ENCODE assay signal across 8 cellular contexts in genomic region chr7:103348452-103348851, GRCh38. TPM values are rescaled to one million over a fixed set of nuclear protein-coding genes. Genes with fewer than 3 reads are reported as not detected.
A peak's percentile ranks its signal among the peaks of the same experiment; 100 is the strongest.
DNase-seq lines count a peak whose midpoint lies in the region; ATAC-seq and TF ChIP-seq lines count a peak whose summit lies in the region.

No MANE protein-coding gene starts in this region.

- no peak for ATAC-seq in GM21423 (IDR thresholded peaks at IDR 0.05; ENCODE audit: unreplicated experiment)
- no peak for ATAC-seq in GM18870 (IDR thresholded peaks at IDR 0.05; ENCODE audit: unreplicated experiment)

- H3K27me3 ChIP-seq in Caco-2 (replicated peaks; ENCODE audit: control insufficient read depth, insufficient read depth, low read length) (no peaks in the 10 kb centered on the region), ectodermal cell (ENCODE audit: control insufficient read depth, insufficient read depth, low read length, poor library complexity, severe bottlenecking) (no peaks in the 10 kb centered on the region), neuron (ENCODE audit: insufficient read depth, low read length) (no peaks in the 10 kb centered on the region)

- DNase-seq in Caco-2: no peak
- peak; percentile 9 for DNase-seq in NCI-H69 (lab: John Stamatoyannopoulos, UW)
- no peak for DNase-seq in Ammon's horn (ENCODE audit: low spot score)
- DNase-seq in SW 1271 (lab: John Stamatoyannopoulos, UW): no peak

- intact Hi-C loops in Caco-2 (cut with micrococcal nuclease; ENCODE audit: unreplicated experiment): no loop called here

- peaks cover 33% of the 10 kb centered on the region for H3K4me1 Mint-ChIP-seq in Caco-2 (ENCODE audit: low read depth, unreplicated experiment)

- POLR2A ChIA-PET in Caco-2 (lab: Charles Lee): no interaction called here

- no peak overlapping the region for H3K27ac ChIP-seq in ectodermal cell (ENCODE audit: insufficient read depth, low read depth, low read length, poor library complexity, severe bottlenecking)

- no peaks in the 10 kb centered on the region for H3K9me3 ChIP-seq in Caco-2
- no peaks in the 10 kb centered on the region for H3K9me3 ChIP-seq in ectodermal cell (ENCODE audit: control insufficient read depth, low read length)
- no peaks in the 10 kb centered on the region for H3K9me3 ChIP-seq in neuron (ENCODE audit: low read length)

- peaks cover 21% of the 10 kb centered on the region; the same call in 1 of the 2 replicates for H3K4me1 ChIP-seq in Caco-2
- peaks cover 5% of the 10 kb centered on the region for H3K4me1 ChIP-seq in ectodermal cell (ENCODE audit: control insufficient read depth, insufficient read depth, low read length)
- peaks cover 24% of the 10 kb centered on the region for H3K4me1 ChIP-seq in neuron (ENCODE audit: insufficient read depth, low read length)

- CTCF ChIA-PET in Caco-2 (lab: Charles Lee): no interaction called here

- H3K36me3 ChIP-seq in Caco-2 (ENCODE audit: control insufficient read depth, insufficient read depth, low read length) (peaks cover 2% of the 10 kb centered on the region), ectodermal cell (ENCODE audit: control insufficient read depth, insufficient read depth, low read length) (peaks cover 7% of the 10 kb centered on the region), neuron (ENCODE audit: insufficient read depth, low read length) (peaks cover 16% of the 10 kb centered on the region)

- no peak for TF ChIP-seq CTCF in Caco-2 (IDR thresholded peaks at IDR 0.05; ENCODE audit: insufficient read depth in 1 of 2, low read depth in 1 of 2, low read length in 1 of 2, severe bottlenecking in 1 of 2, unreplicated experiment in 1 of 2)

- H2AFZ ChIP-seq in neuron (ENCODE audit: low read depth, low read length): no peak overlapping the region

- 22 to 25% methylated on average over 12 to 13 of the region's 13 CpGs for WGBS in ectodermal cell, 2 experiments

- no peaks in the 10 kb centered on the region for H3K27me3 Mint-ChIP-seq in Caco-2 (ENCODE audit: insufficient read depth, unreplicated experiment)

- no TSS peak for BruUV-seq in Caco-2 (replicated peaks; lab: Mats Ljungman, UMichigan)

- no peaks in the 10 kb centered on the region for H3K9me3 Mint-ChIP-seq in Caco-2 (ENCODE audit: unreplicated experiment)

- peaks cover 50% of the 10 kb centered on the region for H3K36me3 Mint-ChIP-seq in Caco-2 (ENCODE audit: insufficient read depth, unreplicated experiment)

- peak overlapping the region; percentile 92 for H3K4me3 Mint-ChIP-seq in Caco-2 (ENCODE audit: unreplicated experiment)

- H3K4me3 ChIP-seq in Caco-2 (ENCODE audit: low read depth, low read length): peak overlapping the region; percentile 87
- peak overlapping the region; percentile 86 for H3K4me3 ChIP-seq in ectodermal cell (ENCODE audit: insufficient read depth, low read depth, low read length)
- H3K4me3 ChIP-seq in neuron (ENCODE audit: low read length): peak overlapping the region; percentile 71

- peak overlapping the region; percentile 95 for H3K27ac Mint-ChIP-seq in Caco-2 (ENCODE audit: unreplicated experiment)

RNA-seq across cellular contexts. Expression of gene PSMC2, which starts 1.0 kb away (rescaled TPM):
- 200 and 208 TPM in 2 replicates for total RNA-seq in Caco-2 (2022)
- 143 TPM for polyA plus RNA-seq in ectodermal cell (2013, experiment 1 of 4)
- polyA plus RNA-seq in ectodermal cell (2013, experiment 2 of 4): 139 TPM
- polyA plus RNA-seq in ectodermal cell (2013, experiment 3 of 4): 104 TPM
- polyA plus RNA-seq in ectodermal cell (2013, experiment 4 of 4): 114 TPM

RNA-seq across cellular contexts. Expression of gene DNAJC2, which starts 3.9 kb away (rescaled TPM):
- total RNA-seq in Caco-2 (2022): 71.6 and 73.0 TPM in 2 replicates
- 34.4 TPM for polyA plus RNA-seq in ectodermal cell (2013, experiment 1 of 4)
- polyA plus RNA-seq in ectodermal cell (2013, experiment 2 of 4): 32.1 TPM
- polyA plus RNA-seq in ectodermal cell (2013, experiment 3 of 4): 27.2 TPM
- 29.1 TPM for polyA plus RNA-seq in ectodermal cell (2013, experiment 4 of 4)

RNA-seq across cellular contexts. Expression of gene PMPCB, which starts 51.2 kb away (rescaled TPM):
- 77.6 and 90.9 TPM in 2 replicates for total RNA-seq in Caco-2 (2022)
- polyA plus RNA-seq in ectodermal cell (2013, experiment 1 of 4): 95.6 TPM
- 101 TPM for polyA plus RNA-seq in ectodermal cell (2013, experiment 2 of 4)
- 87.9 TPM for polyA plus RNA-seq in ectodermal cell (2013, experiment 3 of 4)
- 91.6 TPM for polyA plus RNA-seq in ectodermal cell (2013, experiment 4 of 4)
